9 cellular contexts compared by ENCODE assay signal in the genomic region with DNA sequence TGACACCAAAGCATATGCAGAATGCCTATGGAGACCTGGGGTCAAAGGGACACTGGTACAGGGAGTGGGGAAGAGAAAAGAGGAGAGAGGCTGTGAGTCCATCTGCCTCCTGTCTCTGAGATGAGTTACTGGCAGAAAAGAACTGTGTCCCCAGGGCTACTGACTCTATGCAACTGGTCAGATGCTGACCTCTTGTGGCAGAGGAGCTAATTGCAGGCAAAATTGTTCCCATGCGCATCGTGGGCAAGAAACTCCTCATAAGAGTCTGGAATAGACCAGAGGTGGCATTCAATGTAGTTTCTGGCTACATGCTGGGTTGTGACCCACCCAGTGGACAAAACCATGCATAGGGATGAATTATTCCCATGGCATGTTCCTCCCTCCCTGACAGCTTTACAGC. TPM values are rescaled to one million over a fixed set of nuclear protein-coding genes. Genes with fewer than 3 reads are reported as not detected.
DNase-seq lines count a peak whose midpoint lies in the region; ATAC-seq and TF ChIP-seq lines count a peak whose summit lies in the region.
"Had no signal": no experiment of that assay in that cellular context is flagged by ENCODE, and none has a peak within 500 bp of the region (broad histone marks: within the 10 kb centered on the region; RNA-seq: fewer than 3 reads in every experiment).

No MANE protein-coding gene starts in this region.

- POLR2A ChIA-PET in IMR-90 (lab: Charles Lee; ENCODE audit: unreplicated experiment), result no interaction called here

- peaks cover 12% of the 10 kb centered on the region for H3K4me1 ChIP-seq in IMR-90 (ENCODE audit: control insufficient read depth, insufficient read depth, low read length)
- peaks cover 0 to 4% of the 10 kb centered on the region in 2 donors for H3K4me1 ChIP-seq in lung (ENCODE audit: control insufficient read depth in 2 of 2, insufficient read depth in 2 of 2, low read length in 2 of 2)

- H3K27ac Mint-ChIP-seq in activated CD8-positive, alpha-beta memory T cell treated with anti-CD3 and anti-CD28 coated beads, Interleukin-2, amount 10 ng/mL, durations not matched to agents 7 days and 5 days, result no peak overlapping the region

- H3K4ac ChIP-seq in IMR-90 (ENCODE audit: low read depth, low read length), result no peak overlapping the region

- no peaks in the 10 kb centered on the region; the same call in 1 of the 2 replicates for H3K27me3 ChIP-seq in IMR-90 (ENCODE audit: control insufficient read depth, insufficient read depth, low read length)
- H3K27me3 ChIP-seq in lung (ENCODE audit: control insufficient read depth, insufficient read depth), result no peaks in the 10 kb centered on the region

- no peak for TF ChIP-seq POLR2A in IMR-90 (IDR thresholded peaks at IDR 0.05; ENCODE audit: low read depth, low read length)

- H2AFZ ChIP-seq in IMR-90 (replicated peaks; ENCODE audit: low read length, poor library complexity), result no peak overlapping the region

- no peak overlapping the region for H3K4me2 ChIP-seq in IMR-90 (ENCODE audit: low read depth, low read length)

- H3K14ac ChIP-seq in IMR-90 (replicated peaks; ENCODE audit: low read depth, low read length), result no peak overlapping the region

- CTCF ChIA-PET in IMR-90 (lab: Yijun Ruan, JAX), result no interaction called here
- CTCF ChIA-PET in activated CD8-positive, alpha-beta memory T cell treated with anti-CD3 and anti-CD28 coated beads, Interleukin-2, amount 10 ng/mL, durations not matched to agents 7 days and 5 days (lab: Charles Lee), result interaction anchor here (0.8 to 4.3 kb wide), 3 partner anchors 9 to 30 kb away, joined by 4 to 9 read pairs (median 5); no protein-coding TSS in a partner anchor

- H3K27me3 Mint-ChIP-seq in activated CD8-positive, alpha-beta memory T cell treated with anti-CD3 and anti-CD28 coated beads, Interleukin-2, amount 10 ng/mL, durations not matched to agents 7 days and 5 days, result peaks cover 3% of the 10 kb centered on the region

- no peak overlapping the region for H3K9ac ChIP-seq in IMR-90 (ENCODE audit: low read depth, low read length)

- no peak overlapping the region for H4K91ac ChIP-seq in IMR-90 (ENCODE audit: insufficient read depth, low read depth, low read length)

- H3K9me3 ChIP-seq in IMR-90 (ENCODE audit: control insufficient read depth, insufficient read depth, low read length) (peaks cover 4% of the 10 kb centered on the region; the same call in 1 of the 2 replicates), lung (ENCODE audit: control insufficient read depth in 2 of 2, insufficient read depth in 1 of 2, low read length in 1 of 2) (peaks cover 0 to 10% of the 10 kb centered on the region in 2 donors)

- in situ Hi-C loops in IMR-90 (cut with MboI; ENCODE audit: low sequenced_read_pairs), result no loop called here

- H4K5ac ChIP-seq in IMR-90 (ENCODE audit: low read depth, low read length), result no peak overlapping the region

- H2AK5ac ChIP-seq in IMR-90 (ENCODE audit: low read depth, low read length), result no peak overlapping the region

- peak; percentile 18 for TF ChIP-seq RAD21 in IMR-90 (IDR thresholded peaks at IDR 0.05; ENCODE audit: low read length)

- DNase-seq in CD1c-positive myeloid dendritic cell (ENCODE audit: extremely low spot score) (peak; percentile 68), IMR-90 (no peak), lung (ENCODE audit: low spot score) (no peak), islet precursor cell (no peak), mucosa of gallbladder (ENCODE audit: low spot score) (no peak), occipital lobe (lab: John Stamatoyannopoulos, UW) (no peak)
- peak; percentile 45 for DNase-seq in activated CD8-positive, alpha-beta memory T cell treated with anti-CD3 and anti-CD28 coated beads, Interleukin-2, amount 10 ng/mL, durations not matched to agents 7 days and 5 days

- no peak overlapping the region for H3K4me3 Mint-ChIP-seq in activated CD8-positive, alpha-beta memory T cell treated with anti-CD3 and anti-CD28 coated beads, Interleukin-2, amount 10 ng/mL, durations not matched to agents 7 days and 5 days

- TF ChIP-seq CTCF in IMR-90 (conservative IDR thresholded peaks at IDR 0.05; ENCODE audit: low read depth, low read length), result peak; percentile 39
- peak; percentile 1 for TF ChIP-seq CTCF in lung (IDR thresholded peaks at IDR 0.05; ENCODE audit: control extremely low read depth, extremely low read depth)

- no peak overlapping the region for H2BK5ac ChIP-seq in IMR-90 (ENCODE audit: low read depth, low read length, poor library complexity, severe bottlenecking)

- H2AK9ac ChIP-seq in IMR-90 (replicated peaks; ENCODE audit: low read depth, low read length, poor library complexity), result peak overlapping the region; percentile 79

- no peaks in the 10 kb centered on the region for H3K79me1 ChIP-seq in IMR-90 (ENCODE audit: low read depth in 1 of 2, low read length in 2 of 2)

- intact Hi-C loops in IMR-90 (cut with micrococcal nuclease), result no loop called here

- no TSS peak for BruUV-seq in IMR-90 (replicated peaks; lab: Mats Ljungman, UMichigan)

- H3K9me1 ChIP-seq in IMR-90 (ENCODE audit: insufficient read depth, low read length), result no peaks in the 10 kb centered on the region; the same call in 1 of the 2 replicates

- H3K9me3 Mint-ChIP-seq in activated CD8-positive, alpha-beta memory T cell treated with anti-CD3 and anti-CD28 coated beads, Interleukin-2, amount 10 ng/mL, durations not matched to agents 7 days and 5 days (ENCODE audit: low read depth), result peaks cover 6% of the 10 kb centered on the region

- no peak overlapping the region for H3K56ac ChIP-seq in IMR-90 (ENCODE audit: extremely low read depth, insufficient read depth, low read length)

- no peak overlapping the region for H3K23ac ChIP-seq in IMR-90 (ENCODE audit: low read depth, low read length)

- dilution Hi-C loops in IMR-90 (cut with HindIII; ENCODE audit: low sequenced_read_pairs, unreplicated experiment), result no loop called here

- peaks cover 11% of the 10 kb centered on the region for H3K4me1 Mint-ChIP-seq in activated CD8-positive, alpha-beta memory T cell treated with anti-CD3 and anti-CD28 coated beads, Interleukin-2, amount 10 ng/mL, durations not matched to agents 7 days and 5 days

- no CpG with 5 or more reads among the region's 2 CpGs for WGBS in IMR-90 (ENCODE audit: extremely low coverage in 2 of 2, insufficient read length in 1 of 2), 2 experiments
- WGBS in lung, 2 donors, result 92 to 97% methylated on average over 2 of the region's 2 CpGs

- no peak overlapping the region for H2BK120ac ChIP-seq in IMR-90 (ENCODE audit: low read depth, low read length)

- no peaks in the 10 kb centered on the region for H4K20me1 ChIP-seq in IMR-90 (ENCODE audit: insufficient read depth, low read length)

- H3K27ac ChIP-seq in IMR-90 (ENCODE audit: insufficient read depth, low read length) (no peak overlapping the region), lung (ENCODE audit: low read depth in 1 of 2, low read length in 1 of 2) (no peak overlapping the region)
- H3K27ac ChIP-seq: esophagus muscularis mucosa had no signal

- H3K36me3 Mint-ChIP-seq in activated CD8-positive, alpha-beta memory T cell treated with anti-CD3 and anti-CD28 coated beads, Interleukin-2, amount 10 ng/mL, durations not matched to agents 7 days and 5 days, result peaks cover 2% of the 10 kb centered on the region

- H2BK15ac ChIP-seq in IMR-90 (ENCODE audit: low read depth, low read length), result no peak overlapping the region

- no peak overlapping the region for H3K18ac ChIP-seq in IMR-90 (ENCODE audit: low read depth, low read length)

- H2BK20ac ChIP-seq in IMR-90 (ENCODE audit: low read depth, low read length), result no peak overlapping the region

- H4K8ac ChIP-seq in IMR-90 (ENCODE audit: low read depth in 2 of 2, low read length in 2 of 2), result no peak overlapping the region

- no peaks in the 10 kb centered on the region for H3K36me3 ChIP-seq in IMR-90 (ENCODE audit: control insufficient read depth, insufficient read depth, low read length)
- H3K36me3 ChIP-seq in lung (ENCODE audit: control insufficient read depth in 2 of 2, insufficient read depth in 2 of 2, low read length in 2 of 2), result no peaks in the 10 kb centered on the region
- H3K36me3 ChIP-seq: esophagus muscularis mucosa had no signal

- H3K4me3 ChIP-seq in IMR-90 (ENCODE audit: insufficient read depth, low read depth, low read length) (no peak overlapping the region), lung (no peak overlapping the region)
- H3K4me3 ChIP-seq: esophagus muscularis mucosa had no signal

- ATAC-seq in IMR-90 (ENCODE audit: low read depth), result no peak
- ATAC-seq in activated CD8-positive, alpha-beta memory T cell treated with anti-CD3 and anti-CD28 coated beads, Interleukin-2, amount 10 ng/mL, durations not matched to agents 7 days and 5 days, result no peak
- no peak for ATAC-seq in lung (ENCODE audit: insufficient read depth, low FRiP score)
- ATAC-seq in HG03354 (IDR thresholded peaks at IDR 0.05; ENCODE audit: poor library complexity, severe bottlenecking, unreplicated experiment), result no peak

TF ChIP-seq in IMR-90, 13 proteins besides CTCF, POLR2A, EP300 and RAD21:
- TF ChIP-seq USF2 (IDR thresholded peaks at IDR 0.05; ENCODE audit: low read depth, low read length), result no peak
- TF ChIP-seq SMC3 (IDR thresholded peaks at IDR 0.05; ENCODE audit: low read depth, low read length), result 0 out of 2 replicates have a peak, but pooled peaks have one; percentile 8

RNA-seq across cellular contexts. Expression of gene MLKL, which starts 26.1 kb away (rescaled TPM):
- total RNA-seq in IMR-90 (2012; rRNA removed), result 4.2 and 4.5 TPM in 2 replicates
- 3.6 and 3.7 TPM in 2 replicates for polyA plus RNA-seq in IMR-90 (2012; rRNA removed)
- polyA plus RNA-seq in IMR-90 (2012; cell fraction: cytosol; rRNA removed), result 1.2 and 1.6 TPM in 2 replicates
- 3.8 and 14.0 TPM in 2 replicates for polyA plus RNA-seq in IMR-90 (2012; cell fraction: nucleus; rRNA removed; ENCODE audit: low replicate concordance)
- 10 to 100 TPM; 26.1 to 35.5 TPM for total RNA-seq in activated CD8-positive, alpha-beta memory T cell treated with anti-CD3 and anti-CD28 coated beads, Interleukin-2, amount 10 ng/mL, durations not matched to agents 7 days and 5 days
- total RNA-seq in lung, result 10 to 100 TPM; 13.1 to 27.6 TPM
- polyA plus RNA-seq in lung, result 10 to 100 TPM; 17.4 to 32.1 TPM
- total RNA-seq in mucosa of gallbladder, result 12.8 TPM
- total RNA-seq in occipital lobe, result 0.47 TPM

RNA-seq across cellular contexts. Expression of gene FA2H, which starts 47.9 kb away (rescaled TPM):
- total RNA-seq in IMR-90 (2012; rRNA removed) (not detected in 2 replicates), lung (1 to 10 TPM; 5.9 to 7.1 TPM), mucosa of gallbladder (82.2 TPM), occipital lobe (0.16 TPM)
- polyA plus RNA-seq in IMR-90 (2012; rRNA removed) (not detected in 2 replicates), lung (1 to 10 TPM; 2.1 to 3.5 TPM)
- 0.01 TPM in 1 of 2 replicates, not detected in the other for polyA plus RNA-seq in IMR-90 (2012; cell fraction: cytosol; rRNA removed)
- polyA plus RNA-seq in IMR-90 (2012; cell fraction: nucleus; rRNA removed; ENCODE audit: low replicate concordance), result 0.02 TPM in 1 of 2 replicates, not detected in the other
- under 1 TPM in 1 of 2 experiments, not detected in 1; 0.29 TPM for total RNA-seq in activated CD8-positive, alpha-beta memory T cell treated with anti-CD3 and anti-CD28 coated beads, Interleukin-2, amount 10 ng/mL, durations not matched to agents 7 days and 5 days

Comparison
In these comparisons a context has a peak if more than half of its experiments do, and no peak if none do; other contexts are left out.
1. DNase-seq: peak in CD1c-positive myeloid dendritic cell (single experiment) and activated CD8-positive, alpha-beta memory T cell treated with anti-CD3 and anti-CD28 coated beads, Interleukin-2, amount 10 ng/mL, durations not matched to agents 7 days and 5 days (single experiment); none in IMR-90 (single experiment), lung (single experiment), islet precursor cell (single experiment), mucosa of gallbladder (single experiment) and occipital lobe (single experiment).
2. RNA of gene FA2H, which starts 47.9 kb away (total RNA-seq): 82.2 TPM in mucosa of gallbladder (single experiment); 5.9 to 7.1 TPM in lung, 0.29 TPM in activated CD8-positive, alpha-beta memory T cell treated with anti-CD3 and anti-CD28 coated beads, Interleukin-2, amount 10 ng/mL, durations not matched to agents 7 days and 5 days, 0.16 TPM in occipital lobe (single experiment) and not detected in IMR-90; every median in the first group is over 10 times any median in the second.